Comparison of ENCODE assay signal across 22 cellular contexts in the genomic region with DNA sequence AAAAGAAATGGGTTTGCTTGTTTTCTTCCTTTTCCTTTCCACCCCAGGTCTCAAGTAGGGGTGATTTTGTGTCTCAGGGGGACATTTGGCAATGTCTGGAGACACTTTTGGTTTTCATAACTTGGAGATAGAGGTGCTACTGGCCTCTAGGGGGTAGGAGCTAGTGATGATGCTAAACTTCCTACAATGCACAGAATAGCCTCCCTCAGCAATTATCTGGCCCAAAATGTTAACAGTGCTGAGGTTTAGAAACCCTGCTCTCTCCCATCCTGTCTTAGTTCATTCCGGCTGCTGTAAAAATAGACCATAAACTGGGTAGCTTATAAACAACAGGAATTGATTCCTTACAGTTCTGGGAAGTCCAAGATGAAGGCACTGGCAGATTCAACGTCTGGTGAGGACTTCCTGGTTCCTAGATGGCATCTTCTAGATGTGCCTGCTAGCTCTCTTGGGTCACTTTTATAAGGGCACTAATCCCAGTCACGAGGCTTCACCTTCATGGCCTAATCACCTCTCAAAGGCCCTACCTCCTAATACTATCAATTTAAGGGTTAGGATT. TPM values are rescaled to one million over a fixed set of nuclear protein-coding genes. Genes with fewer than 3 reads are reported as not detected.
DNase-seq lines count a peak whose midpoint lies in the region; ATAC-seq, FAIRE-seq and TF ChIP-seq lines count a peak whose summit lies in the region.
"Had no signal": no experiment of that assay in that cellular context is flagged by ENCODE, and none has a peak within 500 bp of the region (broad histone marks: within the 10 kb centered on the region; RNA-seq: fewer than 3 reads in every experiment).

No MANE protein-coding gene starts in this region.

- peak; percentile 5 for FAIRE-seq in GM18507 (lab: Jason Lieb, UNC)
- FAIRE-seq in HepG2 (lab: Jason Lieb, UNC) = no peak
- FAIRE-seq: G401.6 had no signal

- peaks cover 42% of the 10 kb centered on the region for H3K27me3 Mint-ChIP-seq in activated T-cell treated with anti-CD3 and anti-CD28 coated beads, Interleukin-2, amount 50 U/mL, for 72 hours (ENCODE audit: low read depth)

- H3K36me3 ChIP-seq in HepG2 (replicated peaks in 1 of 2; ENCODE audit: control insufficient read depth in 1 of 2, insufficient read depth in 2 of 2, low read length in 2 of 2) = peaks cover 0 to 3% of the 10 kb centered on the region in 2 experiments; a peak in 1 of 5 replicates
- H3K36me3 ChIP-seq: BLaER1, SJCRH30 had no signal

- peaks cover 11% of the 10 kb centered on the region; the same call in 1 of the 2 replicates for H3K4me1 ChIP-seq in HepG2 (ENCODE audit: insufficient read depth, low read length)
- H3K4me1 ChIP-seq: SJCRH30 had no signal

- ATAC-seq in HepG2 = peak; percentile 67
- no peak for ATAC-seq in activated naive CD4-positive, alpha-beta T cell treated with anti-CD3 and anti-CD28 coated beads, Interleukin-2, amount 50 U/mL, for 72 hours
- no peak for ATAC-seq in activated T-cell treated with anti-CD3 and anti-CD28 coated beads, Interleukin-2, amount 50 U/mL, for 72 hours (replicated peaks in 1 of 2)
- ATAC-seq: CD8-positive, alpha-beta T cell; Panc1 had no signal

- H3K27ac ChIP-seq in HepG2 (ENCODE audit: extremely low read length, insufficient read depth, low read length) = no peak overlapping the region
- H3K27ac ChIP-seq: BLaER1, GM23248, SJCRH30 had no signal

- H3K79me2 ChIP-seq in HepG2 (ENCODE audit: insufficient read depth, low read length) = no peaks in the 10 kb centered on the region

- no peak overlapping the region for H3K4me3 Mint-ChIP-seq in activated T-cell treated with anti-CD3 and anti-CD28 coated beads, Interleukin-2, amount 50 U/mL, for 72 hours
- H3K4me3 Mint-ChIP-seq: CD8-positive, alpha-beta T cell had no signal

- H3K36me3 Mint-ChIP-seq in activated naive CD4-positive, alpha-beta T cell treated with anti-CD3 and anti-CD28 coated beads, Interleukin-2, amount 50 U/mL, for 72 hours = no peaks in the 10 kb centered on the region
- H3K36me3 Mint-ChIP-seq in activated T-cell treated with anti-CD3 and anti-CD28 coated beads, Interleukin-2, amount 50 U/mL, for 72 hours (ENCODE audit: insufficient read depth in 2 of 2) = no peaks in the 10 kb centered on the region
- H3K36me3 Mint-ChIP-seq: CD8-positive, alpha-beta T cell had no signal

- intact Hi-C loops in HepG2 (cut with micrococcal nuclease; ENCODE audit: unreplicated experiment) = no loop called here

- no peak overlapping the region for H3K4me2 ChIP-seq in HepG2 (ENCODE audit: low read depth, low read length)
- H3K4me2 ChIP-seq: BLaER1 had no signal

- TF ChIP-seq CTCF in GM10248 (IDR thresholded peaks at IDR 0.05; ENCODE audit: control extremely low read depth, extremely low read depth, low read depth, missing control alignments) (peak; percentile 9), HepG2 (CRISPR knock-in tag; IDR thresholded peaks at IDR 0.05) (no peak)

- no peak for TF ChIP-seq RAD21 in HepG2 (CRISPR knock-in tag; IDR thresholded peaks at IDR 0.05)

- peaks cover 15% of the 10 kb centered on the region for H3K4me1 Mint-ChIP-seq in activated T-cell treated with anti-CD3 and anti-CD28 coated beads, Interleukin-2, amount 50 U/mL, for 72 hours (ENCODE audit: low read depth)

- no peak overlapping the region for H3K27ac Mint-ChIP-seq in activated naive CD4-positive, alpha-beta T cell treated with anti-CD3 and anti-CD28 coated beads, Interleukin-2, amount 50 U/mL, for 72 hours
- H3K27ac Mint-ChIP-seq in activated T-cell treated with anti-CD3 and anti-CD28 coated beads, Interleukin-2, amount 50 U/mL, for 72 hours = no peak overlapping the region
- H3K27ac Mint-ChIP-seq: CD8-positive, alpha-beta T cell had no signal

- DNase-seq in GM10248 (ENCODE audit: extremely low spot score) (no peak), GM18507 (ENCODE audit: extremely low spot score, insufficient read length, low read depth) (no peak), SK-MEL-5 (ENCODE audit: low read depth, low spot score) (peak; percentile 23), HepG2 (ENCODE audit: low spot score) (no peak), NCI-H345 (lab: John Stamatoyannopoulos, UW) (no peak), LoVo (ENCODE audit: low spot score) (no peak)
- DNase-seq in activated naive CD4-positive, alpha-beta T cell treated with anti-CD3 and anti-CD28 coated beads, Interleukin-2, amount 50 U/mL, for 72 hours (ENCODE audit: low spot score in 2 of 2) = no peak
- no peak for DNase-seq in activated T-cell treated with anti-CD3 and anti-CD28 coated beads, Interleukin-2, amount 50 U/mL, for 72 hours
- DNase-seq: ACHN; CD8-positive, alpha-beta T cell; DMS153; GM23248; NCI-H1092; NCI-H1436 treated with DMSO at 0.1 percent for 48 hours; NCI-H1930; NCI-H510A; NK-92 treated with Interleukin-12 subunit alpha and Interleukin-12 subunit beta, amount 100 ng/mL, for 24 hours; SJCRH30; T-helper 1 cell had no signal

- POLR2A ChIA-PET in GM10248 (lab: Yijun Ruan, JAX) = no interaction called here
- POLR2A ChIA-PET in HepG2 (lab: Yijun Ruan, JAX) = no interaction called here

- no peaks in the 10 kb centered on the region for H4K20me1 ChIP-seq in HepG2 (ENCODE audit: insufficient read depth, low read length)
- H4K20me1 ChIP-seq: BLaER1 had no signal

- WGBS in HepG2 (ENCODE audit: low lambda C conversion rate) = 60% methylated on average over 2 of the region's 3 CpGs

- H3K9me3 Mint-ChIP-seq in activated naive CD4-positive, alpha-beta T cell treated with anti-CD3 and anti-CD28 coated beads, Interleukin-2, amount 50 U/mL, for 72 hours = no peaks in the 10 kb centered on the region
- H3K9me3 Mint-ChIP-seq in activated T-cell treated with anti-CD3 and anti-CD28 coated beads, Interleukin-2, amount 50 U/mL, for 72 hours = no peaks in the 10 kb centered on the region
- H3K9me3 Mint-ChIP-seq: CD8-positive, alpha-beta T cell had no signal

- no peak overlapping the region for H3K4me3 ChIP-seq in HepG2 (replicated peaks in 1 of 3; ENCODE audit: insufficient read depth in 1 of 3, low read depth in 2 of 3, low read length in 3 of 3)
- H3K4me3 ChIP-seq: BLaER1, GM23248, SJCRH30 had no signal

- BruUV-seq in HepG2 (replicated peaks; lab: Mats Ljungman, UMichigan) = no TSS peak

- H3K9ac ChIP-seq in HepG2 (ENCODE audit: insufficient read depth, low read depth, low read length) = no peak overlapping the region
- H3K9ac ChIP-seq: BLaER1, GM23248 had no signal

- in situ Hi-C loops in SK-MEL-5 (cut with HindIII; ENCODE audit: low pct_unique_long_range_greater_than_20kb, low sequenced_read_pairs) = no loop called here
- in situ Hi-C loops in HepG2 (cut with HindIII; ENCODE audit: extremely low pct_ligation_motif_present, low pct_unique_long_range_greater_than_20kb) = no loop called here

- no peak overlapping the region for H2AFZ ChIP-seq in HepG2 (ENCODE audit: low read length)

- TF ChIP-seq EP300 in HepG2 (IDR thresholded peaks at IDR 0.05; ENCODE audit: low read depth in 2 of 2, low read length in 2 of 2) (no peak), HepG2 (CRISPR knock-in tag; IDR thresholded peaks at IDR 0.05; ENCODE audit: borderline replicate concordance) (no peak)

- no peaks in the 10 kb centered on the region for H3K9me3 ChIP-seq in HepG2 (ENCODE audit: low read length)
- H3K9me3 ChIP-seq: BLaER1, SJCRH30 had no signal

- CTCF ChIA-PET in GM10248 (lab: Yijun Ruan, JAX) = interaction anchor here (1.3 to 3.2 kb wide), 5 partner anchors 11 to 106 kb away, joined by 3 to 19 read pairs (median 4); no protein-coding TSS in a partner anchor
- CTCF ChIA-PET in HepG2 (lab: Yijun Ruan, JAX; ENCODE audit: low intra/inter-chr PET ratio, low total read pairs) = no interaction called here

- H3K27me3 ChIP-seq in HepG2 (ENCODE audit: control insufficient read depth in 1 of 2, insufficient read depth in 2 of 2, low read length in 2 of 2) = no peaks in the 10 kb centered on the region
- H3K27me3 ChIP-seq: BLaER1, SJCRH30 had no signal

- no peak for TF ChIP-seq POLR2A in HepG2 (IDR thresholded peaks at IDR 0.05; ENCODE audit: insufficient read depth in 1 of 2, low read depth in 2 of 2, low read length in 2 of 2)

TF ChIP-seq in HepG2, 621 proteins besides CTCF, POLR2A, EP300 and RAD21 (continues in another document):
- TF ChIP-seq CENPT (CRISPR knock-in tag; IDR thresholded peaks at IDR 0.05; ENCODE audit: low read depth) (no peak), MAFK (conservative IDR thresholded peaks at IDR 0.05 in 1 of 2, IDR thresholded peaks at IDR 0.05 in 1 of 2; ENCODE audit: low read length in 2 of 2) (peak; percentile 50 to 62), CBX1 (IDR thresholded peaks at IDR 0.05; ENCODE audit: low read depth) (no peak), MAFF (IDR thresholded peaks at IDR 0.05; ENCODE audit: low read depth, low read length) (peak; percentile 40; the same call in 1 of the 2 replicates)

RNA-seq across cellular contexts. Expression of a gene that starts 7.4 kb away (rescaled TPM):
- 160 and 175 TPM in 2 replicates for total RNA-seq in SK-MEL-5 (2014; rRNA removed; shearing (Covaris generic))
- 40.1 and 51.1 TPM in 2 replicates for polyA plus RNA-seq in SK-MEL-5 (2015; cell fraction: cytosol; rRNA removed)
- 129 and 136 TPM in 2 replicates for polyA plus RNA-seq in SK-MEL-5 (2015; cell fraction: nucleus; rRNA removed)
- 20.8 and 21.3 TPM in 2 replicates for total RNA-seq in HepG2 (2016; rRNA removed; fragmentation: Illumina TruSeq; extraction: Trizol)
- 15.7 and 18.4 TPM in 2 replicates for total RNA-seq in HepG2 (2016; cell fraction: cytosol; rRNA removed; fragmentation: Illumina TruSeq; extraction: Trizol; ENCODE audit: low read depth)
- 18.5 and 21.5 TPM in 2 replicates for total RNA-seq in HepG2 (2016; cell fraction: insoluble cytoplasmic fraction; rRNA removed; fragmentation: Illumina TruSeq; extraction: Trizol)
- 12.0 and 13.0 TPM in 2 replicates for total RNA-seq in HepG2 (2016; cell fraction: membrane; rRNA removed; fragmentation: Illumina TruSeq; extraction: Trizol)
- 26.1 and 29.7 TPM in 2 replicates for total RNA-seq in HepG2 (2016; cell fraction: nucleus; rRNA removed; fragmentation: Illumina TruSeq; extraction: Trizol)
- 3.3 and 7.0 TPM in 2 replicates for polyA plus RNA-seq in HepG2 (2011; rRNA removed)
- 1.7 and 1.9 TPM in 2 replicates for polyA plus RNA-seq in HepG2 (2011; cell fraction: cytosol; rRNA removed)
- 5.8 and 8.2 TPM in 2 replicates for polyA plus RNA-seq in HepG2 (2011; cell fraction: nucleus; rRNA removed)
- 6.0 and 9.9 TPM in 2 replicates for polyA plus RNA-seq in HepG2 (2012)
- 0.41 and 0.60 TPM in 2 replicates for polyA plus RNA-seq in HepG2 (2016; cell fraction: cytosol; fragmentation: Illumina TruSeq; extraction: Trizol; ENCODE audit: low read depth)
- polyA plus RNA-seq in HepG2 (2016; cell fraction: insoluble cytoplasmic fraction; fragmentation: Illumina TruSeq; extraction: Trizol; ENCODE audit: low read depth) = 12.3 and 13.2 TPM in 2 replicates
- polyA plus RNA-seq in HepG2 (2016; cell fraction: membrane; fragmentation: Illumina TruSeq; extraction: Trizol; ENCODE audit: low read depth) = 1.6 and 2.2 TPM in 2 replicates
- 21.7 and 23.3 TPM in 2 replicates for polyA plus RNA-seq in HepG2 (2016; cell fraction: nucleus; fragmentation: Illumina TruSeq; extraction: Trizol; ENCODE audit: insufficient read depth, low read depth)
- 2.2 and 9.8 TPM in 2 replicates for polyA minus RNA-seq in HepG2 (2011; rRNA and poly(A)+ RNA removed; ENCODE audit: low replicate concordance)
- polyA minus RNA-seq in HepG2 (2011; cell fraction: cytosol; rRNA and poly(A)+ RNA removed) = 11.0 TPM in 2 replicates
- polyA minus RNA-seq in HepG2 (2011; cell fraction: nucleus; rRNA and poly(A)+ RNA removed) = 52.0 and 64.4 TPM in 2 replicates
- total RNA-seq in activated naive CD4-positive, alpha-beta T cell treated with anti-CD3 and anti-CD28 coated beads, Interleukin-2, amount 50 U/mL, for 72 hours = 10 to 100 TPM in 1 of 2 donors, 1 to 10 TPM in 1; 2.9 to 12.3 TPM
- total RNA-seq in activated T-cell treated with anti-CD3 and anti-CD28 coated beads, Interleukin-2, amount 50 U/mL, for 72 hours = 1 to 10 TPM; 6.8 to 9.3 TPM
- total RNA-seq: CD8-positive, alpha-beta T cell had no signal
